1 cellular context compared by ENCODE assay signal in genomic region chr16:85114909-85115567, GRCh38.
A peak's percentile ranks its signal among the peaks of the same experiment; 100 is the strongest.
TF ChIP-seq lines count a peak whose summit lies in the region.

No MANE protein-coding gene starts in this region.

TF ChIP-seq in SK-N-SH, 30 proteins besides CTCF, POLR2A, EP300 and RAD21 (continued from another document):
- no peak for TF ChIP-seq RFX5 (IDR thresholded peaks at IDR 0.05; ENCODE audit: low read length)
- TF ChIP-seq SIN3A (IDR thresholded peaks at IDR 0.05; ENCODE audit: borderline replicate concordance, low read depth, low read length), result no peak
- TF ChIP-seq TEAD4 (IDR thresholded peaks at IDR 0.05; ENCODE audit: borderline replicate concordance, insufficient read depth), result no peak
- peak; percentile 85 for TF ChIP-seq ELF1 (IDR thresholded peaks at IDR 0.05)
- no peak for TF ChIP-seq MEF2A (IDR thresholded peaks at IDR 0.05; ENCODE audit: borderline replicate concordance, low read depth)
- TF ChIP-seq NRF1 (IDR thresholded peaks at IDR 0.05; ENCODE audit: low read depth, low read length), result no peak
- no peak for TF ChIP-seq USF2 (IDR thresholded peaks at IDR 0.05; ENCODE audit: borderline replicate concordance, low read depth, low read length)
- TF ChIP-seq NFIC (IDR thresholded peaks at IDR 0.05; ENCODE audit: borderline replicate concordance), result no peak
- TF ChIP-seq GATA2 (CRISPR knock-in tag; IDR thresholded peaks at IDR 0.05), result no peak
- no peak for TF ChIP-seq TAF1 (IDR thresholded peaks at IDR 0.05; ENCODE audit: borderline replicate concordance, low read depth, low read length)
- TF ChIP-seq RXRA (IDR thresholded peaks at IDR 0.05; ENCODE audit: borderline replicate concordance, low read depth), result peak; percentile 9; the same call in 1 of the 2 replicates
- no peak for TF ChIP-seq PBX3 (IDR thresholded peaks at IDR 0.05)
- TF ChIP-seq IRF3 (IDR thresholded peaks at IDR 0.05; ENCODE audit: low read depth, low read length), result no peak
- TF ChIP-seq MAX (IDR thresholded peaks at IDR 0.05; ENCODE audit: low read depth), result no peak
- no peak for TF ChIP-seq EZH2phosphoT487 (IDR thresholded peaks at IDR 0.05; ENCODE audit: borderline replicate concordance, low read depth)
TF ChIP-seq in SK-N-SH: peak in this region for 7.
